34 cellular contexts compared by ENCODE assay signal in the genomic region with DNA sequence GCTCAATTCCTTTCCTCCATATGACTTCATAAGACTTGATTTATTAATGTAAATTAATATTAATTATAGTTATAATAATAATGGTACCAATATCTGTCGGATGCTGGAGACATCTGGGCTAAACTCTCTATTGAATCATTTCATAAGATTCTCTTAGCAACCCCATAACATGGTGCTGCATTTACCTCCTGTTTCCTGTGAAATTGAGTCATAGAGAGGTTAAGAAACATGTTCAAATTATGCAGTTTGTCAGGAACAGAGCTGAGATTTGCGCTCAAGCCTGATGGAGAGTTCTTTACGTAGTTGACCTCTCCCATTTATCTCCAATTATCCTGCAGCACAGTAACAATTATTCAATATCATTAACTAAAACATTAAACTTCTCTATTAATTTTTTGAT.
"Had no signal": no experiment of that assay in that cellular context is flagged by ENCODE, and none has a peak within 500 bp of the region (broad histone marks: within the 10 kb centered on the region; RNA-seq: fewer than 3 reads in every experiment).

No MANE protein-coding gene starts in this region.

- H3K4me3 ChIP-seq: body of pancreas, breast epithelium, PC-9 had no signal

- ATAC-seq: activated CD4-positive, alpha-beta T cell treated with anti-CD3 and anti-CD28 coated beads for 36 hours; activated CD4-positive, CD25-positive, alpha-beta regulatory T cell treated with anti-CD3 and anti-CD28 coated beads, Interleukin-2, amount 50 U/mL, for 24 hours; activated CD8-positive, alpha-beta T cell treated with anti-CD3 and anti-CD28 coated beads, Interleukin-2, amount 10 ng/mL, durations not matched to agents 7 days and 5 days; body of pancreas; WTC11 had no signal

- DNase-seq: activated CD4-positive, alpha-beta T cell treated with anti-CD3 and anti-CD28 coated beads for 36 hours; activated CD4-positive, alpha-beta T cell treated with anti-CD3 and anti-CD28 coated beads, Interleukin-2, amount 10 ng/mL, durations not matched to agents 7 days and 5 days; activated CD4-positive, alpha-beta T cell treated with anti-CD3 and anti-CD28 coated beads, Interleukin-2, amount 50 U/mL, for 48 hours; activated CD8-positive, alpha-beta memory T cell treated with anti-CD3 and anti-CD28 coated beads, Interleukin-2, amount 50 U/mL, for 4 hours; activated CD8-positive, alpha-beta T cell treated with anti-CD3 and anti-CD28 coated beads, Interleukin-2, amount 10 ng/mL, durations not matched to agents 7 days and 5 days; activated effector memory CD4-positive, alpha-beta T cell treated with anti-CD3 and anti-CD28 coated beads, Interleukin-2, amount 50 U/mL, for 16 hours; activated naive CD4-positive, alpha-beta T cell; activated naive CD4-positive, alpha-beta T cell treated with anti-CD3 and anti-CD28 coated beads, Interleukin-2, amount 50 U/mL, for 16 hours; activated naive CD8-positive, alpha-beta T cell treated with anti-CD3 and anti-CD28 coated beads for 36 hours; activated T-cell treated with anti-CD3 and anti-CD28 coated beads, Interleukin-2, amount 50 U/mL, for 48 hours; body of pancreas; caudate nucleus; cerebellar nuclear complex; Karpas-422; KBM-7; MM.1S; MV-4-11; NCI-H1092; NCI-H1436 treated with DMSO at 0.1 percent for 48 hours; NCI-H1694 treated with DMSO at 0.1 percent for 48 hours; NCI-H2029; NCI-H345; NCI-H526; NCI-H748 treated with DMSO at 0.1 percent for 48 hours; NK-92 treated with Interleukin-12 subunit alpha and Interleukin-12 subunit beta, amount 100 ng/mL, for 24 hours; PC-9; Right ventricle myocardium superior; SW 1271; T-helper 1 cell; T-helper 2 cell; T-helper 9 cell had no signal
